ENCODE assay signal across 18 cellular contexts in genomic region chr2:11810237-11810977, GRCh38.
"Had no signal": no experiment of that assay in that cellular context is flagged by ENCODE, and none has a peak within 500 bp of the region (broad histone marks: within the 10 kb centered on the region; RNA-seq: fewer than 3 reads in every experiment).

No MANE protein-coding gene starts in this region.

- H3K9me3 Mint-ChIP-seq: central memory CD8-positive, alpha-beta T cell; neural progenitor cell; T-helper 2 cell treated with Interferon-gamma antibody and Interleukin-4, amounts not matched to agents 5 μg/mL and 100 μg/mL, for 36 hours had no signal

- DNase-seq: activated CD4-positive, alpha-beta T cell treated with anti-CD3 and anti-CD28 coated beads for 36 hours; activated CD4-positive, alpha-beta T cell treated with anti-CD3 and anti-CD28 coated beads, Interleukin-2, amount 50 U/mL, for 48 hours; activated naive CD4-positive, alpha-beta T cell treated with Interleukin-2 at 50 U/mL for 16 hours; aorta; brain microvascular endothelial cell; mesenchymal stem cell; ovary; stimulated activated CD4-positive, alpha-beta T cell treated with anti-CD3 and anti-CD28 coated beads, Interleukin-12 subunit alpha, Interleukin-12 subunit beta, amount 100 ng/mL, for 4 hours; stimulated activated CD4-positive, alpha-beta T cell treated with anti-CD3 and anti-CD28 coated beads, Interleukin-1b, Interleukin-23, amount 100 ng/mL, for 48 hours; stimulated activated CD8-positive, alpha-beta memory T cell treated with anti-CD3 and anti-CD28 coated beads, Interleukin-4, amount 100 ng/mL, for 48 hours; stimulated activated naive CD4-positive, alpha-beta T cell treated with Interleukin-2 at 50 U/mL for 16 hours; transverse colon had no signal

- H3K4me3 Mint-ChIP-seq: activated CD4-positive, alpha-beta T cell treated with anti-CD3 and anti-CD28 coated beads for 36 hours; central memory CD8-positive, alpha-beta T cell; naive thymus-derived CD4-positive, alpha-beta T cell; neural progenitor cell; T-helper 2 cell treated with Interferon-gamma antibody and Interleukin-4, amounts not matched to agents 5 μg/mL and 100 μg/mL, for 36 hours had no signal

- H3K4me1 Mint-ChIP-seq: central memory CD8-positive, alpha-beta T cell had no signal

- H3K27ac Mint-ChIP-seq: activated CD4-positive, alpha-beta T cell treated with anti-CD3 and anti-CD28 coated beads for 36 hours; neural progenitor cell; T-helper 2 cell treated with Interferon-gamma antibody and Interleukin-4, amounts not matched to agents 5 μg/mL and 100 μg/mL, for 36 hours had no signal

- ATAC-seq: activated CD4-positive, alpha-beta T cell treated with anti-CD3 and anti-CD28 coated beads for 36 hours; esophagus mucosa; gastroesophageal sphincter; naive thymus-derived CD4-positive, alpha-beta T cell had no signal

- H3K27me3 Mint-ChIP-seq: activated CD4-positive, alpha-beta T cell treated with anti-CD3 and anti-CD28 coated beads for 36 hours; central memory CD8-positive, alpha-beta T cell; naive thymus-derived CD4-positive, alpha-beta T cell had no signal
